ENCODE assay signal across 22 cellular contexts in the genomic region with DNA sequence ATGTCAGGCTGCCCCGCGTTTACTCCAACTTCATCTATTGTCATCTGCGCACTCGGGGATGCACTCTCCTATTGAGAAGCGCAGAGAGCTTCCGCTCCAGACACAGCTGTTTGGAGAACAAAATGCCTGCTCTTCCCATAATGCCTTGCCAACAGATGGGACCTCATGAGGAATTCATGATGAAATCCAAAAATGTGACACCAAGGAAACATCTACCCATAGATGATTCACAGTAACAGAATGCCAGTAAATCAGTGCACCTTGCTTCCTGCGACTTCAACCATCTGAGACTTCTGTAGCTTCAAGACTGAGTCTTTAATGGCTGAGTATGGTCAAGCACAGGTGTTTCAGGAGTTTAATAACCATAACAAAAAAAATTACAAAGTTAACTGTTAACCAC.
"Had no signal": no experiment of that assay in that cellular context is flagged by ENCODE, and none has a peak within 500 bp of the region (broad histone marks: within the 10 kb centered on the region; RNA-seq: fewer than 3 reads in every experiment).

No MANE protein-coding gene starts in this region.

- H3K4me2 ChIP-seq: smooth muscle cell had no signal

- H3K9me3 Mint-ChIP-seq: activated naive CD4-positive, alpha-beta T cell treated with anti-CD3 and anti-CD28 coated beads for 36 hours; brain had no signal

- H3K36me3 Mint-ChIP-seq: brain; naive thymus-derived CD4-positive, alpha-beta T cell; stimulated activated effector memory CD8-positive, alpha-beta T cell treated with anti-CD3 and anti-CD28 coated beads, Interleukin-12 subunit alpha, Interleukin-12 subunit beta, amount 100 ng/mL, for 72 hours had no signal

- H3K36me3 ChIP-seq: gastrocnemius medialis, left lung, pancreas, right lobe of liver, thoracic aorta had no signal

- FAIRE-seq: kidney, pancreas had no signal

- H3K27me3 Mint-ChIP-seq: activated CD4-positive, alpha-beta T cell treated with anti-CD3 and anti-CD28 coated beads, Interleukin-2, amount 10 ng/mL, durations not matched to agents 24 days and 14 days; activated T-cell treated with anti-CD3 and anti-CD28 coated beads, Interleukin-2, amount 50 U/mL, for 24 hours; central memory CD8-positive, alpha-beta T cell; naive thymus-derived CD4-positive, alpha-beta T cell had no signal

- H3K4me3 ChIP-seq: coronary artery, gastrocnemius medialis, left lung, mucosa of descending colon, pancreas, right lobe of liver, smooth muscle cell, thoracic aorta had no signal

- DNase-seq: activated CD4-positive, alpha-beta T cell treated with anti-CD3 and anti-CD28 coated beads, Interleukin-2, amount 10 ng/mL, durations not matched to agents 24 days and 14 days; activated CD8-positive, alpha-beta T cell treated with anti-CD3 and anti-CD28 coated beads, Interleukin-2, amount 10 ng/mL, durations not matched to agents 7 days and 5 days; activated naive CD4-positive, alpha-beta T cell treated with anti-CD3 and anti-CD28 coated beads for 36 hours; activated T-cell treated with anti-CD3 and anti-CD28 coated beads, Interleukin-2, amount 50 U/mL, for 24 hours; gastrocnemius medialis; head of caudate nucleus; kidney; left lung; mucosa of descending colon; naive thymus-derived CD4-positive, alpha-beta T cell; pancreas; right lobe of liver; stimulated activated CD4-positive, alpha-beta T cell treated with anti-CD3 and anti-CD28 coated beads, Interleukin-4, amount 100 ng/mL, for 24 hours; T-helper 1 cell; T1000 had no signal

- H3K27ac ChIP-seq: coronary artery, gastrocnemius medialis, left lung, pancreas, right lobe of liver, thoracic aorta had no signal

- H3K4me1 ChIP-seq: gastrocnemius medialis, left lung, pancreas, right lobe of liver had no signal

- H3K27me3 ChIP-seq: gastrocnemius medialis, left lung, pancreas, right lobe of liver had no signal

- H3K4me3 Mint-ChIP-seq: activated CD4-positive, alpha-beta T cell treated with anti-CD3 and anti-CD28 coated beads, Interleukin-2, amount 10 ng/mL, durations not matched to agents 24 days and 14 days; activated CD8-positive, alpha-beta T cell treated with anti-CD3 and anti-CD28 coated beads, Interleukin-2, amount 10 ng/mL, durations not matched to agents 7 days and 5 days; activated naive CD4-positive, alpha-beta T cell treated with anti-CD3 and anti-CD28 coated beads for 36 hours; activated T-cell treated with anti-CD3 and anti-CD28 coated beads, Interleukin-2, amount 50 U/mL, for 24 hours; brain; central memory CD8-positive, alpha-beta T cell; naive thymus-derived CD4-positive, alpha-beta T cell; stimulated activated effector memory CD8-positive, alpha-beta T cell treated with anti-CD3 and anti-CD28 coated beads, Interleukin-12 subunit alpha, Interleukin-12 subunit beta, amount 100 ng/mL, for 72 hours had no signal

- H3K27ac Mint-ChIP-seq: activated CD4-positive, alpha-beta T cell treated with anti-CD3 and anti-CD28 coated beads, Interleukin-2, amount 10 ng/mL, durations not matched to agents 24 days and 14 days; activated CD8-positive, alpha-beta T cell treated with anti-CD3 and anti-CD28 coated beads, Interleukin-2, amount 10 ng/mL, durations not matched to agents 7 days and 5 days; activated naive CD4-positive, alpha-beta T cell treated with anti-CD3 and anti-CD28 coated beads for 36 hours; activated T-cell treated with anti-CD3 and anti-CD28 coated beads, Interleukin-2, amount 50 U/mL, for 24 hours; activated T-helper 2 cell treated with anti-CD3 and anti-CD28 coated beads, Interferon-gamma antibody, Interleukin-2, Interleukin-4, amounts not matched to agents 10 μg/mL and 5 μg/mL and 100 μg/mL, durations not matched to agents 14 hours and 24 hours and 36 hours; naive thymus-derived CD4-positive, alpha-beta T cell; stimulated activated effector memory CD8-positive, alpha-beta T cell treated with anti-CD3 and anti-CD28 coated beads, Interleukin-12 subunit alpha, Interleukin-12 subunit beta, amount 100 ng/mL, for 72 hours had no signal

- H3K9me3 ChIP-seq: gastrocnemius medialis, left lung, pancreas, right lobe of liver, thoracic aorta had no signal

- H3K4me1 Mint-ChIP-seq: activated CD4-positive, alpha-beta T cell treated with anti-CD3 and anti-CD28 coated beads, Interleukin-2, amount 10 ng/mL, durations not matched to agents 24 days and 14 days; central memory CD8-positive, alpha-beta T cell; naive thymus-derived CD4-positive, alpha-beta T cell; stimulated activated effector memory CD8-positive, alpha-beta T cell treated with anti-CD3 and anti-CD28 coated beads, Interleukin-12 subunit alpha, Interleukin-12 subunit beta, amount 100 ng/mL, for 72 hours had no signal

- ATAC-seq: activated CD8-positive, alpha-beta T cell treated with anti-CD3 and anti-CD28 coated beads, Interleukin-2, amount 10 ng/mL, durations not matched to agents 7 days and 5 days; gastrocnemius medialis; left lung; mucosa of descending colon; naive thymus-derived CD4-positive, alpha-beta T cell; right lobe of liver; stimulated activated effector memory CD8-positive, alpha-beta T cell treated with anti-CD3 and anti-CD28 coated beads, Interleukin-12 subunit alpha, Interleukin-12 subunit beta, amount 100 ng/mL, for 72 hours had no signal
